In the genomic region with DNA sequence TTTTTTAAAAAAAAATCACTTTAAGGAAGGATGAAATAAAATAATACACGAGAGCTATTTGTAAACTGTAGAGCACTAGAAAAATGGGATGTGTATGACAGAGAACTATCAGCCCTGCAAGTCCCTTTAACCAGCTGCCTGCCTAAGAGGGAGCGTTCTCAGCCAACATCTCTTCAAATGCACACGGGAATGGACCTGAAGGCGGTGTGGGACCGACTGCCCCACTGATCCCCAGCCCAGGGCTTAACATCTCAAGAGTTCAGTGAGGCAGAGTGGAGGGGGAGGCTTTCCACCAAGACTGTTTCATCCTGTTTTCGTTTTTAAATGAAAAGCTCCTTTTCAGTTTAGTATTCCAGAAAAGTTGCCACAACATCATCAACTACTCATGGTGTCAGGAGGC, we compare ENCODE assay signal across 14 cellular contexts. TPM values are rescaled to one million over a fixed set of nuclear protein-coding genes. Genes with fewer than 3 reads are reported as not detected.
DNase-seq lines count a peak whose midpoint lies in the region; ATAC-seq and TF ChIP-seq lines count a peak whose summit lies in the region.
"Had no signal": no experiment of that assay in that cellular context is flagged by ENCODE, and none has a peak within 500 bp of the region (broad histone marks: within the 10 kb centered on the region; RNA-seq: fewer than 3 reads in every experiment).

No MANE protein-coding gene starts in this region.

- no TSS peak for BruUV-seq in A673 (replicated peaks; lab: Mats Ljungman, UMichigan)

- peaks cover 26% of the 10 kb centered on the region for H3K36me3 Mint-ChIP-seq in CD4-positive, alpha-beta T cell (ENCODE audit: low read depth)
- no peaks in the 10 kb centered on the region for H3K36me3 Mint-ChIP-seq in H9 (ENCODE audit: insufficient read depth in 1 of 3, low read depth in 3 of 3)
- peaks cover 4% of the 10 kb centered on the region for H3K36me3 Mint-ChIP-seq in activated T-helper 2 cell treated with anti-CD3 and anti-CD28 coated beads, Interferon-gamma antibody, Interleukin-2, Interleukin-4, amounts not matched to agents 10 μg/mL and 5 μg/mL and 100 μg/mL, durations not matched to agents 14 hours and 24 hours and 36 hours (ENCODE audit: low read depth)
- H3K36me3 Mint-ChIP-seq in naive thymus-derived CD8-positive, alpha-beta T cell, result peaks cover 0 to 5% (median 0%) of the 10 kb centered on the region in 3 donors

- peaks cover 8% of the 10 kb centered on the region for H3K23me2 ChIP-seq in H9 (ENCODE audit: insufficient read length, low read depth, low read length, poor library complexity, severe bottlenecking)

- CTCF ChIA-PET in CD4-positive, alpha-beta T cell (lab: Charles Lee), result interaction anchor here (0.6 to 1.9 kb wide), 11 partner anchors 9 to 210 kb away, joined by 3 to 11 read pairs (median 3); no protein-coding TSS in a partner anchor
- CTCF ChIA-PET in A673 (lab: Charles Lee), result no interaction called here

- H3K4me3 Mint-ChIP-seq in CD4-positive, alpha-beta T cell, result peak overlapping the region; percentile 96
- H3K4me3 Mint-ChIP-seq in H9, result peak overlapping the region; percentile 82 to 90; a peak in 4 of 5 replicates
- peak overlapping the region; percentile 86 for H3K4me3 Mint-ChIP-seq in activated T-helper 2 cell treated with anti-CD3 and anti-CD28 coated beads, Interferon-gamma antibody, Interleukin-2, Interleukin-4, amounts not matched to agents 10 μg/mL and 5 μg/mL and 100 μg/mL, durations not matched to agents 14 hours and 24 hours and 36 hours (ENCODE audit: low read depth)
- peak overlapping the region; percentile 94 to 99 (median 96) for H3K4me3 Mint-ChIP-seq in naive thymus-derived CD8-positive, alpha-beta T cell

- no peak overlapping the region for H2BK120ac ChIP-seq in H9 (ENCODE audit: low read depth, low read length, poor library complexity, severe bottlenecking)

- no CpG with 5 or more reads among the region's 6 CpGs for WGBS in H9 (ENCODE audit: extremely low coverage, insufficient read length, low lambda C conversion rate)
- WGBS in heart right ventricle, 2 donors, result 81 to 83% methylated on average over 6 of the region's 6 CpGs

- no peaks in the 10 kb centered on the region for H3K27me3 ChIP-seq in CD4-positive, alpha-beta T cell (ENCODE audit: control insufficient read depth, insufficient read depth, low read length)
- H3K27me3 ChIP-seq in H9 (ENCODE audit: insufficient read depth, low read length) (no peaks in the 10 kb centered on the region), A673 (replicated peaks; ENCODE audit: insufficient read depth, low read depth, low read length, poor library complexity) (no peaks in the 10 kb centered on the region), heart right ventricle (no peaks in the 10 kb centered on the region)
- H3K27me3 ChIP-seq: right atrium auricular region, SJCRH30 had no signal

- peaks cover 14% of the 10 kb centered on the region; the same call in 1 of the 2 replicates for H3K79me2 ChIP-seq in H9 (ENCODE audit: insufficient read depth, low read length)

- peak overlapping the region; percentile 72 for H3K27ac ChIP-seq in CD4-positive, alpha-beta T cell (ENCODE audit: low read depth, low read length)
- H3K27ac ChIP-seq in H9 (ENCODE audit: insufficient read length, low read depth, low read length) (no peak overlapping the region), A673 (ENCODE audit: low read depth, low read length, poor library complexity, severe bottlenecking) (no peak overlapping the region), heart right ventricle (peak overlapping the region in 1 of 10 donors; percentile 93)
- H3K27ac ChIP-seq: right atrium auricular region, SJCRH30 had no signal

- H2BK12ac ChIP-seq in H9 (ENCODE audit: insufficient read length, low read depth, low read length), result no peak overlapping the region

- H2AK5ac ChIP-seq in H9 (ENCODE audit: insufficient read length, low read length), result no peak overlapping the region

- H3K4me3 ChIP-seq in A673 (ENCODE audit: low read depth, low read length, poor library complexity, severe bottlenecking) (no peak overlapping the region), heart right ventricle (peak overlapping the region in 2 of 10 donors; percentile 87 to 94)
- H3K4me3 ChIP-seq: right atrium auricular region, SJCRH30 had no signal

- no peaks in the 10 kb centered on the region for H3K9me3 ChIP-seq in CD4-positive, alpha-beta T cell (ENCODE audit: control insufficient read depth, low read length)
- H3K9me3 ChIP-seq in H9 (ENCODE audit: control insufficient read depth, low read depth, low read length) (no peaks in the 10 kb centered on the region), A673 (ENCODE audit: low read depth, low read length, poor library complexity, severe bottlenecking) (no peaks in the 10 kb centered on the region), heart right ventricle (no peaks in the 10 kb centered on the region)
- H3K9me3 ChIP-seq: right atrium auricular region, SJCRH30 had no signal

- H3K79me1 ChIP-seq in H9 (ENCODE audit: insufficient read depth, low read depth, low read length, poor library complexity, severe bottlenecking), result peaks cover 8% of the 10 kb centered on the region

- H3K36me3 ChIP-seq in A673 (ENCODE audit: insufficient read depth, low read length, poor library complexity, severe bottlenecking), result no peaks in the 10 kb centered on the region
- no peaks in the 10 kb centered on the region for H3K36me3 ChIP-seq in heart right ventricle
- H3K36me3 ChIP-seq: right atrium auricular region, SJCRH30 had no signal

- H3K4me1 ChIP-seq in H9 (ENCODE audit: insufficient read depth, low read length) (peaks cover 5% of the 10 kb centered on the region), A673 (ENCODE audit: insufficient read depth, low read length, poor library complexity, severe bottlenecking) (peaks cover 9% of the 10 kb centered on the region), heart right ventricle (peaks cover 0 to 63% (median 39%) of the 10 kb centered on the region in 9 donors)

- H2BK5ac ChIP-seq in H9 (ENCODE audit: insufficient read length, low read length), result no peak overlapping the region

- H3K14ac ChIP-seq in H9 (ENCODE audit: insufficient read depth, low read length), result no peak overlapping the region

- intact Hi-C loops in CD4-positive, alpha-beta T cell (cut with DNase I, micrococcal nuclease), result loop anchor here (5.0 kb wide), 3 partner anchors 35 to 1040 kb away; no protein-coding TSS in a partner anchor
- intact Hi-C loops in activated T-helper 2 cell treated with anti-CD3 and anti-CD28 coated beads, Interferon-gamma antibody, Interleukin-2, Interleukin-4, amounts not matched to agents 10 μg/mL and 5 μg/mL and 100 μg/mL, durations not matched to agents 14 hours and 24 hours and 36 hours (cut with micrococcal nuclease), result loop anchor here (1.0 to 5.0 kb wide), 3 partner anchors 8 to 320 kb away; no protein-coding TSS in a partner anchor
- intact Hi-C loops in A673 (cut with micrococcal nuclease; ENCODE audit: unreplicated experiment) (no loop called here), heart right ventricle (cut with DNase I) (loop anchor here in 5 of 10 donors (5.0 to 10.0 kb wide), 8 partner anchors 35 to 158 kb away; a partner anchor contains a TSS)

- H4K5ac ChIP-seq in H9 (ENCODE audit: insufficient read length, low read depth, low read length), result no peak overlapping the region

- no peak overlapping the region for H4K91ac ChIP-seq in H9 (ENCODE audit: insufficient read length, low read depth, low read length)

- H4K20me1 ChIP-seq in H9 (ENCODE audit: control insufficient read depth, insufficient read depth, insufficient read length), result no peaks in the 10 kb centered on the region

- no peak overlapping the region for H3K18ac ChIP-seq in H9 (ENCODE audit: insufficient read length, low read depth, low read length)

- no peak overlapping the region; the same call in 1 of the 2 replicates for H2BK15ac ChIP-seq in H9 (ENCODE audit: low read depth, low read length)

- no peaks in the 10 kb centered on the region for H3K9me3 Mint-ChIP-seq in CD4-positive, alpha-beta T cell
- H3K9me3 Mint-ChIP-seq in H9, result no peaks in the 10 kb centered on the region
- no peaks in the 10 kb centered on the region for H3K9me3 Mint-ChIP-seq in activated T-helper 2 cell treated with anti-CD3 and anti-CD28 coated beads, Interferon-gamma antibody, Interleukin-2, Interleukin-4, amounts not matched to agents 10 μg/mL and 5 μg/mL and 100 μg/mL, durations not matched to agents 14 hours and 24 hours and 36 hours
- H3K9me3 Mint-ChIP-seq in naive thymus-derived CD8-positive, alpha-beta T cell, result no peaks in the 10 kb centered on the region

- no peak overlapping the region for H4K8ac ChIP-seq in H9 (replicated peaks; ENCODE audit: insufficient read length, low read depth, low read length)

- no peak overlapping the region for H3K9ac ChIP-seq in H9 (ENCODE audit: extremely low read depth, insufficient read length, low read length)

- H3K27ac Mint-ChIP-seq in CD4-positive, alpha-beta T cell, result peak overlapping the region; percentile 90
- no peak overlapping the region for H3K27ac Mint-ChIP-seq in H9
- H3K27ac Mint-ChIP-seq in activated T-helper 2 cell treated with anti-CD3 and anti-CD28 coated beads, Interferon-gamma antibody, Interleukin-2, Interleukin-4, amounts not matched to agents 10 μg/mL and 5 μg/mL and 100 μg/mL, durations not matched to agents 14 hours and 24 hours and 36 hours, result peak overlapping the region; percentile 86
- peak overlapping the region; percentile 91 to 99 (median 97) for H3K27ac Mint-ChIP-seq in naive thymus-derived CD8-positive, alpha-beta T cell

- H3K56ac ChIP-seq in H9 (ENCODE audit: insufficient read length, low read depth, low read length), result no peak overlapping the region

- no peak overlapping the region for H2AFZ ChIP-seq in H9 (ENCODE audit: low read length)

- POLR2A ChIA-PET in CD4-positive, alpha-beta T cell (lab: Charles Lee), result interaction anchor here (0.7 to 13.0 kb wide), 5 partner anchors 8 to 41 kb away, joined by 4 to 213 read pairs (median 9); no protein-coding TSS in a partner anchor
- POLR2A ChIA-PET in naive thymus-derived CD8-positive, alpha-beta T cell (lab: Charles Lee), result interaction anchor here (0.6 to 12.9 kb wide), 12 partner anchors 9 to 734 kb away, joined by 3 to 233 read pairs (median 4); a partner anchor contains a TSS
- POLR2A ChIA-PET in A673 (lab: Charles Lee; ENCODE audit: low non-redundant PET), result no interaction called here

- H2BK20ac ChIP-seq in H9 (ENCODE audit: low read depth, low read length, poor library complexity, severe bottlenecking), result no peak overlapping the region

- no peak for TF ChIP-seq CTCF in CD4-positive, alpha-beta T cell (IDR thresholded peaks at IDR 0.05)
- no peak for TF ChIP-seq CTCF in H9 (conservative IDR thresholded peaks at IDR 0.05)
- TF ChIP-seq CTCF in A673 (conservative IDR thresholded peaks at IDR 0.05; ENCODE audit: low read depth, low read length), result no peak
- TF ChIP-seq CTCF in heart right ventricle (IDR thresholded peaks at IDR 0.05), result no peak

- peaks cover 74% of the 10 kb centered on the region for H3K4me1 Mint-ChIP-seq in CD4-positive, alpha-beta T cell (ENCODE audit: low read depth)
- H3K4me1 Mint-ChIP-seq in H9, result peaks cover 72 to 79% of the 10 kb centered on the region in 2 experiments
- H3K4me1 Mint-ChIP-seq in activated T-helper 2 cell treated with anti-CD3 and anti-CD28 coated beads, Interferon-gamma antibody, Interleukin-2, Interleukin-4, amounts not matched to agents 10 μg/mL and 5 μg/mL and 100 μg/mL, durations not matched to agents 14 hours and 24 hours and 36 hours (ENCODE audit: low read depth), result peaks cover 54% of the 10 kb centered on the region
- peaks cover 35 to 69% (median 56%) of the 10 kb centered on the region in 4 donors for H3K4me1 Mint-ChIP-seq in naive thymus-derived CD8-positive, alpha-beta T cell

- no peak for DNase-seq in CD4-positive, alpha-beta T cell
- DNase-seq in H9 (no peak), A673 (ENCODE audit: low spot score) (no peak), NCI-H1417 (lab: John Stamatoyannopoulos, UW) (no peak), heart right ventricle (no peak)
- no peak for DNase-seq in activated T-helper 2 cell treated with anti-CD3 and anti-CD28 coated beads, Interferon-gamma antibody, Interleukin-2, Interleukin-4, amounts not matched to agents 10 μg/mL and 5 μg/mL and 100 μg/mL, durations not matched to agents 14 hours and 24 hours and 36 hours (ENCODE audit: low spot score)
- DNase-seq in naive thymus-derived CD8-positive, alpha-beta T cell, result no peak
- DNase-seq: activated gamma-delta T cell treated with Interleukin-2 at 50 U/mL for 16 hours, Karpas-422, midbrain, NCI-H2081, SJCRH30 had no signal

- no peaks in the 10 kb centered on the region for H3K27me3 Mint-ChIP-seq in CD4-positive, alpha-beta T cell
- H3K27me3 Mint-ChIP-seq in H9 (ENCODE audit: low read depth), result no peaks in the 10 kb centered on the region
- H3K27me3 Mint-ChIP-seq in activated T-helper 2 cell treated with anti-CD3 and anti-CD28 coated beads, Interferon-gamma antibody, Interleukin-2, Interleukin-4, amounts not matched to agents 10 μg/mL and 5 μg/mL and 100 μg/mL, durations not matched to agents 14 hours and 24 hours and 36 hours (ENCODE audit: low read depth), result no peaks in the 10 kb centered on the region
- no peaks in the 10 kb centered on the region for H3K27me3 Mint-ChIP-seq in naive thymus-derived CD8-positive, alpha-beta T cell

- no peak for ATAC-seq in CD4-positive, alpha-beta T cell (ENCODE audit: poor library complexity)
- ATAC-seq in naive thymus-derived CD8-positive, alpha-beta T cell, result no peak
- ATAC-seq in heart right ventricle, result no peak
- ATAC-seq in HG03432 (IDR thresholded peaks at IDR 0.05; ENCODE audit: unreplicated experiment), result no peak

- no peak overlapping the region for H3K4me2 ChIP-seq in H9 (ENCODE audit: insufficient read depth, insufficient read length, low read length)

- no peak overlapping the region for H3K23ac ChIP-seq in H9 (ENCODE audit: insufficient read length, low read depth, low read length)

- H3T11ph ChIP-seq in H9 (ENCODE audit: low read length), result no peak overlapping the region

- no peak overlapping the region for H3K4ac ChIP-seq in H9 (ENCODE audit: low read depth, low read length)

RNA-seq across cellular contexts. Expression of a gene that starts 2.2 kb away (rescaled TPM):
- total RNA-seq in CD4-positive, alpha-beta T cell, result 10 to 100 TPM; 86.4 to 89.2 TPM
- total RNA-seq in H9 (2021) (55.2 and 55.3 TPM in 2 replicates), A673 (2021) (33.5 and 39.9 TPM in 2 replicates), heart right ventricle (10 to 100 TPM; 15.8 to 31.2 (median 22.0) TPM)
- 35.9 and 40.2 TPM in 2 replicates for total RNA-seq in activated T-helper 2 cell treated with anti-CD3 and anti-CD28 coated beads, Interferon-gamma antibody, Interleukin-2, Interleukin-4, amounts not matched to agents 10 μg/mL and 5 μg/mL and 100 μg/mL, durations not matched to agents 14 hours and 24 hours and 36 hours
- 100 to 1,000 TPM; 130 to 141 TPM for total RNA-seq in naive thymus-derived CD8-positive, alpha-beta T cell
- polyA plus RNA-seq in naive thymus-derived CD8-positive, alpha-beta T cell, result 10 to 100 TPM; 37.7 to 64.3 (median 46.3) TPM
- 1 to 10 TPM; 3.8 to 7.5 TPM for polyA plus RNA-seq in heart right ventricle

Comparison
In these comparisons a context has a peak if more than half of its experiments do, and no peak if none do; other contexts are left out.
1. H3K27ac Mint-ChIP-seq: peak in CD4-positive, alpha-beta T cell (single experiment), activated T-helper 2 cell treated with anti-CD3 and anti-CD28 coated beads, Interferon-gamma antibody, Interleukin-2, Interleukin-4, amounts not matched to agents 10 μg/mL and 5 μg/mL and 100 μg/mL, durations not matched to agents 14 hours and 24 hours and 36 hours (single experiment) and naive thymus-derived CD8-positive, alpha-beta T cell (10 of 10); none in H9 (0 of 3).
2. Peak in every context shown above with its lines, with median percentiles within 50 percentile points of each other: H3K4me3 Mint-ChIP-seq.